In genomic region chr18:74342416-74343043, GRCh38 we compare ENCODE assay signal across 8 cellular contexts. TPM values are rescaled to one million over a fixed set of nuclear protein-coding genes. Genes with fewer than 3 reads are reported as not detected.
DNase-seq lines count a peak whose midpoint lies in the region; FAIRE-seq and TF ChIP-seq lines count a peak whose summit lies in the region.

No MANE protein-coding gene starts in this region.

- no peak for TF ChIP-seq POLR2A in H1 (IDR thresholded peaks at IDR 0.05; ENCODE audit: control extremely low read depth in 1 of 2, low read depth in 2 of 2, low read length in 2 of 2)
- no peak for TF ChIP-seq POLR2A in H54 (IDR thresholded peaks at IDR 0.05; ENCODE audit: low read depth, low read length)

- no peak overlapping the region for H2BK120ac ChIP-seq in H1 (replicated peaks; ENCODE audit: low read depth, low read length)

- H3K27ac ChIP-seq in H1 (ENCODE audit: low read depth, low read length) = no peak overlapping the region

- no peaks in the 10 kb centered on the region for H4K20me1 ChIP-seq in H1 (replicated peaks in 1 of 2; ENCODE audit: control insufficient read depth in 1 of 2, insufficient read depth in 2 of 2, low read length in 2 of 2)

- no peaks in the 10 kb centered on the region for H3K36me3 ChIP-seq in H1 (ENCODE audit: control insufficient read depth in 2 of 4, insufficient read depth in 4 of 4, low read length in 3 of 4)

- no peak overlapping the region for H2AK5ac ChIP-seq in H1 (ENCODE audit: low read depth, low read length)

- no peaks in the 10 kb centered on the region for H3K36me3 Mint-ChIP-seq in nephron (ENCODE audit: low read depth)

- H2BK5ac ChIP-seq in H1 (ENCODE audit: low read depth, low read length) = no peak overlapping the region

- peak; percentile 86 for FAIRE-seq in RCC 7860 (lab: Jason Lieb, UNC)
- FAIRE-seq in H1 (lab: Jason Lieb, UNC) = no peak
- FAIRE-seq in H54 (lab: Jason Lieb, UNC) = no peak

- CTCF ChIA-PET in H1 (lab: Charles Lee; ENCODE audit: partially characterized antibody) = interaction anchor here (0.6 to 2.7 kb wide), 54 partner anchors 9 to 1871 kb away, joined by 3 to 63 read pairs (median 3); no protein-coding TSS in a partner anchor

- no peak overlapping the region for H3K14ac ChIP-seq in H1 (ENCODE audit: insufficient read length)

- no peaks in the 10 kb centered on the region for H3K27me3 Mint-ChIP-seq in nephron (ENCODE audit: low read depth)

- no peak for TF ChIP-seq EP300 in H1 (IDR thresholded peaks at IDR 0.05; ENCODE audit: borderline replicate concordance in 1 of 2, low read depth in 2 of 2, low read length in 2 of 2)

- no peak overlapping the region for H2BK15ac ChIP-seq in H1 (ENCODE audit: low read length)

- 21% methylated on average over 4 of the region's 4 CpGs; no CpG with 5 or more reads in 1 of the 2 experiments for WGBS in H1 (ENCODE audit: extremely low coverage in 1 of 2, insufficient coverage in 1 of 2, insufficient read length in 1 of 2, insufficient replicate concordance in 2 of 2, low coverage in 1 of 2, low lambda C conversion rate in 2 of 2, missing lambda C conversion rate in 1 of 2), 2 experiments

- H3K23ac ChIP-seq in H1 (ENCODE audit: insufficient read length) = no peak overlapping the region

- no peak overlapping the region for H2BK12ac ChIP-seq in H1 (ENCODE audit: low read depth, low read length)

- DNase-seq in DMS 273 (lab: John Stamatoyannopoulos, UW; ENCODE audit: unreplicated experiment) (peak; percentile 65), DMS 273 treated with DMSO at 0.1 percent for 48 hours (lab: John Stamatoyannopoulos, UW) (no peak), HT1080 (ENCODE audit: low read depth) (peak; percentile 14), RCC 7860 (ENCODE audit: low spot score) (peak; percentile 43), H1 (ENCODE audit: low read depth in 1 of 2, low spot score in 2 of 2) (no peak), H54 (ENCODE audit: insufficient read length, low spot score) (no peak), NCI-H187 (lab: John Stamatoyannopoulos, UW) (no peak)

- no peak overlapping the region for H2BK20ac ChIP-seq in H1 (ENCODE audit: low read length)

- no peak overlapping the region for H3K4me3 ChIP-seq in H1 (ENCODE audit: extremely low read depth in 1 of 4, insufficient read depth in 2 of 4, low read depth in 3 of 4, low read length in 4 of 4)

- H4K91ac ChIP-seq in H1 (replicated peaks; ENCODE audit: insufficient read length, low read length) = no peak overlapping the region

- H4K5ac ChIP-seq in H1 (ENCODE audit: insufficient read length, low read depth, low read length) = no peak overlapping the region

- H3K56ac ChIP-seq in H1 (replicated peaks; ENCODE audit: insufficient read length, low read depth, low read length) = no peak overlapping the region

- TF ChIP-seq CTCF in H1 (IDR thresholded peaks at IDR 0.05; ENCODE audit: control extremely low read depth in 1 of 3, insufficient read depth in 1 of 3, low read depth in 1 of 3, low read length in 3 of 3) (peak in 2 of 3 experiments; percentile 43 to 51; a peak in 2 of 4 replicates), nephron (IDR thresholded peaks at IDR 0.05; ENCODE audit: unreplicated experiment in 3 of 3) (peak; percentile 78 to 87 (median 79))

- no peak overlapping the region for H4K8ac ChIP-seq in H1 (ENCODE audit: extremely low read depth, insufficient read depth, low read length)

- H3K18ac ChIP-seq in H1 (ENCODE audit: extremely low read depth, low read length) = no peak overlapping the region

- TF ChIP-seq RAD21 in H1 (IDR thresholded peaks at IDR 0.05 in 1 of 2, conservative IDR thresholded peaks at IDR 0.05 in 1 of 2; ENCODE audit: low read depth in 2 of 2, low read length in 2 of 2) = peak; percentile 69 to 84

- no peak overlapping the region for H3K4ac ChIP-seq in H1 (replicated peaks; ENCODE audit: insufficient read length, low read depth, low read length)

- H3K79me1 ChIP-seq in H1 (ENCODE audit: low read depth, low read length) = no peaks in the 10 kb centered on the region

- H2AFZ ChIP-seq in H1 (ENCODE audit: low read length) = no peak overlapping the region

- no peaks in the 10 kb centered on the region for H3K9me3 Mint-ChIP-seq in nephron

- H3K27ac Mint-ChIP-seq in nephron = peak overlapping the region in 2 of 3 experiments; percentile 8 to 19

- no peaks in the 10 kb centered on the region for H3K79me2 ChIP-seq in H1 (ENCODE audit: control insufficient read depth in 1 of 2, insufficient read depth in 2 of 2, low read length in 2 of 2)

- H3K4me1 ChIP-seq in H1 (replicated peaks in 1 of 4; ENCODE audit: control insufficient read depth in 3 of 4, insufficient read depth in 4 of 4, low read length in 3 of 4) = no peaks in the 10 kb centered on the region

- no peak overlapping the region for H3K4me3 Mint-ChIP-seq in nephron

- no peak overlapping the region for H3K9ac ChIP-seq in H1 (replicated peaks in 1 of 4; ENCODE audit: extremely low read depth in 1 of 4, low read depth in 3 of 4, low read length in 3 of 4)

- POLR2A ChIA-PET in H1 (lab: Charles Lee; ENCODE audit: partially characterized antibody) = interaction anchor here (0.6 to 1.0 kb wide), 2 partner anchors 145 to 183 kb away, joined by 3 to 4 read pairs; no protein-coding TSS in a partner anchor

- H3K9me3 ChIP-seq in H1 (ENCODE audit: insufficient read depth in 2 of 2, low read depth in 1 of 2, low read length in 1 of 2) = no peaks in the 10 kb centered on the region

- H3K27me3 ChIP-seq in H1 (replicated peaks in 1 of 4; ENCODE audit: control insufficient read depth in 3 of 4, extremely low read depth in 1 of 4, insufficient read depth in 3 of 4, low read length in 3 of 4) = no peaks in the 10 kb centered on the region

- no peak overlapping the region for H3K4me2 ChIP-seq in H1 (ENCODE audit: insufficient read depth in 1 of 2, low read depth in 2 of 2, low read length in 2 of 2)

- H3K4me1 Mint-ChIP-seq in nephron = peaks cover 4% of the 10 kb centered on the region

- no peaks in the 10 kb centered on the region for H3K23me2 ChIP-seq in H1 (ENCODE audit: low read depth, low read length)

TF ChIP-seq in H1, 55 proteins besides CTCF, POLR2A, EP300 and RAD21 (continues in another document):
- TF ChIP-seq POLR2AphosphoS5 (IDR thresholded peaks at IDR 0.05; ENCODE audit: low read depth, low read length) (no peak), KDM4A (IDR thresholded peaks at IDR 0.05; ENCODE audit: low read depth, low read length, severe bottlenecking) (no peak), CHD2 (IDR thresholded peaks at IDR 0.05; ENCODE audit: low read length) (no peak), GTF2F1 (IDR thresholded peaks at IDR 0.05; ENCODE audit: borderline replicate concordance, low read depth, low read length) (no peak), TAF1 (IDR thresholded peaks at IDR 0.05; ENCODE audit: low read depth, low read length) (no peak), TEAD4 (IDR thresholded peaks at IDR 0.05; ENCODE audit: low read depth, low read length) (no peak), FOSL1 (IDR thresholded peaks at IDR 0.05; ENCODE audit: insufficient read depth, low read depth, low read length) (no peak), SUZ12 (IDR thresholded peaks at IDR 0.05; ENCODE audit: low read length) (no peak), SP1 (IDR thresholded peaks at IDR 0.05; ENCODE audit: low read depth, low read length) (no peak), EZH2 (IDR thresholded peaks at IDR 0.05; ENCODE audit: low read depth, low read length, severe bottlenecking) (no peak), MAX (IDR thresholded peaks at IDR 0.05) (no peak), MAFK (IDR thresholded peaks at IDR 0.05; ENCODE audit: low read depth, low read length) (no peak), KDM1A (IDR thresholded peaks at IDR 0.05; ENCODE audit: borderline replicate concordance, low read length) (no peak), RNF2 (IDR thresholded peaks at IDR 0.05; ENCODE audit: borderline replicate concordance, low read depth, low read length, missing control alignments, poor library complexity, severe bottlenecking) (no peak)

RNA-seq across cellular contexts. Expression of gene C18orf63, which starts 26.9 kb away (rescaled TPM):
- not detected in 2 replicates for total RNA-seq in HT1080 (2014; rRNA removed; shearing (Covaris generic))
- 0.05 TPM in 1 of 2 replicates, not detected in the other for polyA plus RNA-seq in HT1080 (2015; cell fraction: cytosol; rRNA removed)
- polyA plus RNA-seq in HT1080 (2015; cell fraction: nucleus; rRNA removed) = 0.08 TPM in 1 of 2 replicates, not detected in the other
- total RNA-seq in H1 (2021; fragmentation: NEBNext Ultra II Directional; extraction: Animal tissue kit (Norgen Biotek cat#: 25700)) = not detected in 2 replicates
- not detected in 2 replicates for polyA plus RNA-seq in H1 (2011; rRNA removed)
- polyA plus RNA-seq in H1 (2011; cell fraction: cytosol; rRNA removed) = not detected
- polyA plus RNA-seq in H1 (2011; cell fraction: nucleus; rRNA removed) = not detected
- not detected in 4 replicates for polyA plus RNA-seq in H1 (2012, experiment 1 of 2)
- polyA plus RNA-seq in H1 (2012, experiment 2 of 2) = not detected
- polyA plus RNA-seq in H1 (2013, experiment 1 of 2) = not detected
- polyA plus RNA-seq in H1 (2013, experiment 2 of 2) = not detected
- polyA minus RNA-seq in H1 (2011; rRNA and poly(A)+ RNA removed) = not detected in 2 replicates
- not detected for polyA minus RNA-seq in H1 (2011; cell fraction: cytosol; rRNA and poly(A)+ RNA removed)
- not detected for polyA minus RNA-seq in H1 (2011; cell fraction: nucleus; rRNA and poly(A)+ RNA removed)

RNA-seq across cellular contexts. Expression of gene CYB5A, which starts 50.8 kb away (rescaled TPM):
- total RNA-seq in HT1080 (2014; rRNA removed; shearing (Covaris generic)) = 24.2 and 37.6 TPM in 2 replicates
- polyA plus RNA-seq in HT1080 (2015; cell fraction: cytosol; rRNA removed) = 20.8 and 24.9 TPM in 2 replicates
- 7.6 and 10.2 TPM in 2 replicates for polyA plus RNA-seq in HT1080 (2015; cell fraction: nucleus; rRNA removed)
- total RNA-seq in H1 (2021; fragmentation: NEBNext Ultra II Directional; extraction: Animal tissue kit (Norgen Biotek cat#: 25700)) = 153 and 154 TPM in 2 replicates
- polyA plus RNA-seq in H1 (2011; rRNA removed) = 186 and 195 TPM in 2 replicates
- polyA plus RNA-seq in H1 (2011; cell fraction: cytosol; rRNA removed) = 277 TPM
- polyA plus RNA-seq in H1 (2011; cell fraction: nucleus; rRNA removed) = 76.0 TPM
- polyA plus RNA-seq in H1 (2012, experiment 1 of 2) = 131 to 163 TPM (median 150 TPM) in 4 replicates
- 107 TPM for polyA plus RNA-seq in H1 (2012, experiment 2 of 2)
- polyA plus RNA-seq in H1 (2013, experiment 1 of 2) = 120 TPM
- 122 TPM for polyA plus RNA-seq in H1 (2013, experiment 2 of 2)
- polyA minus RNA-seq in H1 (2011; rRNA and poly(A)+ RNA removed) = 48.1 and 64.5 TPM in 2 replicates
- polyA minus RNA-seq in H1 (2011; cell fraction: cytosol; rRNA and poly(A)+ RNA removed) = 59.4 TPM
- 36.3 TPM for polyA minus RNA-seq in H1 (2011; cell fraction: nucleus; rRNA and poly(A)+ RNA removed)

Comparison
In these comparisons a context has a peak if more than half of its experiments do, and no peak if none do; other contexts are left out.
1. DNase-seq: peak in DMS 273 (single experiment), HT1080 (single experiment) and RCC 7860 (single experiment); none in DMS 273 treated with DMSO at 0.1 percent for 48 hours (single experiment), H1 (0 of 2), H54 (single experiment) and NCI-H187 (0 of 2).